Comparison of ENCODE assay signal across 27 cellular contexts in the genomic region with DNA sequence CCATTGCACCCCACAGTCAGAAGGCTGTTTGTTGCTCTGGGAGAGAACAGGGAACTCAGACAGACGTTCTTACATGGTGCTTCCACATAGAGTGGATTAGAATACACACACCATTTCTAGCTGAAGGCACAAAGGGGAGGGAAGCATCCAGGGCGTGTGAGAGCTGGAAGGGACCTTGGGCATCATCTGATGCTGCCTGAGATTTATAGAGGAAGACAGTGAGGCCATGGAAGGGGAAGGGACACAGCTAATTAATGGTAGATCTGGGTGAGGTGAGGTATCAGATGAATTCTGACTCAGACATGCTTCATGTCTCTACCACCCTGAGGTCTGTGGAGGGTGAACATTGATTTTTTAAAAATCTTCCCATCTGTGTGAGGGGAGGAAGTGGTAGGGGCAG. TPM values are rescaled to one million over a fixed set of nuclear protein-coding genes. Genes with fewer than 3 reads are reported as not detected.
DNase-seq lines count a peak whose midpoint lies in the region; ATAC-seq and TF ChIP-seq lines count a peak whose summit lies in the region.
"Had no signal": no experiment of that assay in that cellular context is flagged by ENCODE, and none has a peak within 500 bp of the region (broad histone marks: within the 10 kb centered on the region; RNA-seq: fewer than 3 reads in every experiment).

No MANE protein-coding gene starts in this region.

- peak overlapping the region; percentile 45 for H3K27ac ChIP-seq in KOPT-K1 (ENCODE audit: low read depth, low read length, poor library complexity, severe bottlenecking)
- H3K27ac ChIP-seq in trophoblast cell (ENCODE audit: low read depth, low read length), result no peak overlapping the region
- H3K27ac ChIP-seq: HL-60 had no signal

- H3K9me3 Mint-ChIP-seq in activated naive CD8-positive, alpha-beta T cell (ENCODE audit: low read depth), result no peaks in the 10 kb centered on the region
- no peaks in the 10 kb centered on the region for H3K9me3 Mint-ChIP-seq in activated naive CD8-positive, alpha-beta T cell treated with anti-CD3 and anti-CD28 coated beads for 36 hours
- H3K9me3 Mint-ChIP-seq: CD14-positive monocyte had no signal

- H3K4me3 Mint-ChIP-seq in activated naive CD8-positive, alpha-beta T cell, result peak overlapping the region; percentile 9
- no peak overlapping the region for H3K4me3 Mint-ChIP-seq in activated naive CD8-positive, alpha-beta T cell treated with anti-CD3 and anti-CD28 coated beads for 36 hours
- H3K4me3 Mint-ChIP-seq: CD14-positive monocyte had no signal

- DNase-seq in activated naive CD8-positive, alpha-beta T cell treated with anti-CD3 and anti-CD28 coated beads for 36 hours, result no peak
- DNase-seq in left kidney (ENCODE audit: low read depth, low spot score) (peak; percentile 80), GM13976 (ENCODE audit: low spot score) (no peak), trophoblast cell (no peak)
- DNase-seq in activated effector memory CD4-positive, alpha-beta T cell treated with Interleukin-2 at 50 U/mL for 16 hours, result no peak
- DNase-seq: AML-193, COR-L47, DMS79, GOT3, HCEC 1CT, KG1, MV-4-11, NCI-H1105 treated with DMSO at 0.1 percent for 48 hours, NCI-H2081, NCI-H446, NCI-H526, PC-3, SHP77 had no signal

- H2BK12ac ChIP-seq in trophoblast cell (ENCODE audit: low read length), result no peak overlapping the region

- H2AK5ac ChIP-seq in trophoblast cell (ENCODE audit: low read length), result no peak overlapping the region

- no peak overlapping the region for H2BK120ac ChIP-seq in trophoblast cell (ENCODE audit: insufficient read depth, low read length, poor library complexity)

- H3K27ac Mint-ChIP-seq in activated naive CD8-positive, alpha-beta T cell, result no peak overlapping the region
- H3K27ac Mint-ChIP-seq in activated naive CD8-positive, alpha-beta T cell treated with anti-CD3 and anti-CD28 coated beads for 36 hours, result no peak overlapping the region
- H3K27ac Mint-ChIP-seq: CD14-positive monocyte had no signal

- no peaks in the 10 kb centered on the region for H3K27me3 ChIP-seq in trophoblast cell (ENCODE audit: insufficient read depth, low read length)

- H3K79me2 ChIP-seq in trophoblast cell (ENCODE audit: control insufficient read depth, insufficient read depth, low read length, poor library complexity), result no peaks in the 10 kb centered on the region

- no peak overlapping the region for H3K4me3 ChIP-seq in trophoblast cell (ENCODE audit: low read depth, low read length)
- H3K4me3 ChIP-seq: GM12878 had no signal

- no peak for ATAC-seq in GM18511 (IDR thresholded peaks at IDR 0.05; ENCODE audit: unreplicated experiment)
- ATAC-seq: GM12878, PC-3 had no signal

- in situ Hi-C loops in GM13976 (cut with MboI; ENCODE audit: low sequenced_read_pairs, unreplicated experiment), result no loop called here

- H3K4ac ChIP-seq in trophoblast cell (ENCODE audit: low read depth, low read length), result no peak overlapping the region

- peaks cover 20% of the 10 kb centered on the region for H3K4me1 Mint-ChIP-seq in activated naive CD8-positive, alpha-beta T cell (ENCODE audit: low read depth)
- H3K4me1 Mint-ChIP-seq in activated naive CD8-positive, alpha-beta T cell treated with anti-CD3 and anti-CD28 coated beads for 36 hours, result peaks cover 13% of the 10 kb centered on the region
- H3K4me1 Mint-ChIP-seq: CD14-positive monocyte had no signal

- no peak overlapping the region for H3K18ac ChIP-seq in trophoblast cell (ENCODE audit: low read length)

- H4K91ac ChIP-seq in trophoblast cell (ENCODE audit: low read depth, low read length), result no peak overlapping the region

- no peaks in the 10 kb centered on the region for H3K9me3 ChIP-seq in KOPT-K1 (ENCODE audit: insufficient read depth, low read length, poor library complexity, severe bottlenecking)
- peaks cover 2% of the 10 kb centered on the region for H3K9me3 ChIP-seq in trophoblast cell (ENCODE audit: insufficient read depth, low read depth, low read length)

- H4K12ac ChIP-seq in trophoblast cell (ENCODE audit: low read depth, low read length), result no peak overlapping the region

- no peak overlapping the region for H2AFZ ChIP-seq in trophoblast cell (ENCODE audit: insufficient read depth, low read length, poor library complexity)

- H3K79me1 ChIP-seq in trophoblast cell (ENCODE audit: low read length), result no peaks in the 10 kb centered on the region

- H3K9ac ChIP-seq in trophoblast cell (ENCODE audit: low read length), result no peak overlapping the region

- WGBS in trophoblast cell (ENCODE audit: extremely low coverage, insufficient coverage, insufficient read length), result no CpG with 5 or more reads among the region's 2 CpGs

- H3K4me2 ChIP-seq in trophoblast cell (ENCODE audit: low read length), result no peak overlapping the region

- no peaks in the 10 kb centered on the region for H3K36me3 Mint-ChIP-seq in activated naive CD8-positive, alpha-beta T cell
- H3K36me3 Mint-ChIP-seq in activated naive CD8-positive, alpha-beta T cell treated with anti-CD3 and anti-CD28 coated beads for 36 hours, result no peaks in the 10 kb centered on the region
- H3K36me3 Mint-ChIP-seq: CD14-positive monocyte had no signal

- no peak overlapping the region for H2BK5ac ChIP-seq in trophoblast cell (ENCODE audit: low read depth, low read length, poor library complexity)

- no peak overlapping the region for H3K23ac ChIP-seq in trophoblast cell (ENCODE audit: low read length)

- no peaks in the 10 kb centered on the region for H3K27me3 Mint-ChIP-seq in activated naive CD8-positive, alpha-beta T cell
- no peaks in the 10 kb centered on the region for H3K27me3 Mint-ChIP-seq in activated naive CD8-positive, alpha-beta T cell treated with anti-CD3 and anti-CD28 coated beads for 36 hours

- no peaks in the 10 kb centered on the region for H3K4me1 ChIP-seq in trophoblast cell (ENCODE audit: control insufficient read depth in 1 of 2, insufficient read depth in 2 of 2, low read length in 2 of 2)

- H3K14ac ChIP-seq in trophoblast cell (ENCODE audit: low read length), result no peak overlapping the region

- no peak for TF ChIP-seq CTCF in GM13976 (IDR thresholded peaks at IDR 0.05; ENCODE audit: borderline replicate concordance, control extremely low read depth, extremely low read depth, insufficient read depth, missing control alignments)

- H4K8ac ChIP-seq in trophoblast cell (ENCODE audit: low read depth, low read length), result no peak overlapping the region

- H3K36me3 ChIP-seq in KOPT-K1 (ENCODE audit: insufficient read depth, low read length), result no peaks in the 10 kb centered on the region
- no peaks in the 10 kb centered on the region for H3K36me3 ChIP-seq in trophoblast cell (ENCODE audit: control insufficient read depth in 1 of 2, insufficient read depth in 2 of 2, low read length in 2 of 2)

RNA-seq across cellular contexts. Expression of a gene that starts 42.1 kb away (rescaled TPM):
- total RNA-seq in activated naive CD8-positive, alpha-beta T cell treated with anti-CD3 and anti-CD28 coated beads for 36 hours, result 1 to 10 TPM in 1 of 2 experiments, under 1 TPM in 1; 0.74 to 1.1 TPM
- 0.12 and 0.17 TPM in 2 replicates for polyA plus RNA-seq in trophoblast cell (2013)
- total RNA-seq: HT-29, PC-3, RPMI7951 had no signal
- polyA plus RNA-seq: AG04450, CD14-positive monocyte had no signal
